In genomic region chr11:60766547-60766946, GRCh38 we compare ENCODE assay signal across 2 cellular contexts.
TF ChIP-seq lines count a peak whose summit lies in the region.

No MANE protein-coding gene starts in this region.

TF ChIP-seq in HCT116, 20 proteins besides CTCF, POLR2A, EP300 and RAD21:
- no peak for TF ChIP-seq EZH2phosphoT487 (IDR thresholded peaks at IDR 0.05; ENCODE audit: borderline replicate concordance)
- TF ChIP-seq JUND (IDR thresholded peaks at IDR 0.05), result no peak
- TF ChIP-seq SIN3A (IDR thresholded peaks at IDR 0.05; ENCODE audit: low read depth), result no peak
- TF ChIP-seq SRF (IDR thresholded peaks at IDR 0.05; ENCODE audit: low read depth), result no peak
- TF ChIP-seq ZNF274 (IDR thresholded peaks at IDR 0.05; ENCODE audit: low read depth, low read length), result no peak
- no peak for TF ChIP-seq ZBTB33 (IDR thresholded peaks at IDR 0.05; ENCODE audit: extremely low read depth, insufficient replicate concordance, low read length)
- no peak for TF ChIP-seq CBX3 (IDR thresholded peaks at IDR 0.05; ENCODE audit: low read depth)
- no peak for TF ChIP-seq MAX (IDR thresholded peaks at IDR 0.05)

TF ChIP-seq in K562, 482 proteins besides CTCF, POLR2A, EP300 and RAD21:
- TF ChIP-seq MAFG (tag; conservative IDR thresholded peaks at IDR 0.05), result peak; percentile 53; the same call in 1 of the 2 replicates
- no peak for TF ChIP-seq ETV6 (IDR thresholded peaks at IDR 0.05; ENCODE audit: borderline replicate concordance in 1 of 2, low read depth in 2 of 2, low read length in 1 of 2)
- TF ChIP-seq ETV6 (CRISPR knock-in tag; IDR thresholded peaks at IDR 0.05; ENCODE audit: borderline replicate concordance), result no peak
- TF ChIP-seq RBBP5 (IDR thresholded peaks at IDR 0.05; ENCODE audit: borderline replicate concordance, insufficient read depth, low read length, poor library complexity, severe bottlenecking), result no peak
- TF ChIP-seq C11orf30 (IDR thresholded peaks at IDR 0.05; ENCODE audit: low read depth), result peak; percentile 54; the same call in 1 of the 2 replicates
- TF ChIP-seq GABPA (tag; conservative IDR thresholded peaks at IDR 0.05; ENCODE audit: low read depth), result peak; percentile 67
- 0 out of 2 replicates have a peak, but pooled peaks have one; percentile 38 for TF ChIP-seq ELF1 (tag; IDR thresholded peaks at IDR 0.05)
- TF ChIP-seq CREM (IDR thresholded peaks at IDR 0.05; ENCODE audit: low read depth), result no peak
- peak; percentile 71 for TF ChIP-seq ZNF316 (IDR thresholded peaks at IDR 0.05)
- TF ChIP-seq MAFF (IDR thresholded peaks at IDR 0.05; ENCODE audit: low read length), result peak; percentile 41; the same call in 1 of the 2 replicates
- TF ChIP-seq ATF1 (CRISPR knock-in tag; IDR thresholded peaks at IDR 0.05), result no peak
- no peak for TF ChIP-seq ATF1 (tag; IDR thresholded peaks at IDR 0.05)
- no peak for TF ChIP-seq ZNF785 (CRISPR knock-in tag; IDR thresholded peaks at IDR 0.05)
